In genomic region chr2:149410701-149411484, GRCh38 we compare ENCODE assay signal across 14 cellular contexts.
A peak's percentile ranks its signal among the peaks of the same experiment; 100 is the strongest.
DNase-seq lines count a peak whose midpoint lies in the region; ATAC-seq, FAIRE-seq and TF ChIP-seq lines count a peak whose summit lies in the region.
"Had no signal": no experiment of that assay in that cellular context is flagged by ENCODE, and none has a peak within 500 bp of the region (broad histone marks: within the 10 kb centered on the region; RNA-seq: fewer than 3 reads in every experiment).

No MANE protein-coding gene starts in this region.

- no peak for ATAC-seq in GM21576 (IDR thresholded peaks at IDR 0.05; ENCODE audit: unreplicated experiment)
- no peak for ATAC-seq in stimulated activated memory B cell treated with anti-CD40 and anti-IgM and Interleukin-4, amounts not matched to agents 10 μg/mL and 1 μg/mL and 100 μg/mL, for 72 hours

- DNase-seq in AG10803 (ENCODE audit: low read depth) (peak; percentile 94), HTR-8/SVneo (ENCODE audit: insufficient read length, low spot score) (peak; percentile 38), T1000 (lab: John Stamatoyannopoulos, UW) (peak; percentile 58), keratinocyte (ENCODE audit: low read depth, low spot score) (peak; percentile 98), NOMO-1 (lab: John Stamatoyannopoulos, UW; ENCODE audit: unreplicated experiment in 2 of 2) (no peak)
- no peak for DNase-seq in effector memory CD4-positive, alpha-beta T cell
- DNase-seq: aorta, transverse colon, WERI-Rb-1 had no signal

- no peaks in the 10 kb centered on the region for H3K36me3 Mint-ChIP-seq in stimulated activated memory B cell treated with anti-CD40 and anti-IgM and Interleukin-4, amounts not matched to agents 10 μg/mL and 1 μg/mL and 100 μg/mL, for 72 hours

- peak overlapping the region; percentile 58 for H3K27ac ChIP-seq in keratinocyte (ENCODE audit: control insufficient read depth, insufficient read depth, low read length)
- H3K27ac ChIP-seq in effector memory CD4-positive, alpha-beta T cell (ENCODE audit: insufficient read depth, low read length, poor library complexity, severe bottlenecking): no peak overlapping the region
- H3K27ac ChIP-seq: HL-60, skin epidermis, transverse colon, WERI-Rb-1 had no signal

- no peak overlapping the region for H3K4me3 ChIP-seq in AG10803 (ENCODE audit: low read length)
- no peak overlapping the region for H3K4me3 ChIP-seq in keratinocyte (ENCODE audit: control insufficient read depth in 2 of 3, extremely low read depth in 1 of 3, insufficient read depth in 2 of 3, low read depth in 1 of 3, low read length in 3 of 3)
- no peak overlapping the region for H3K4me3 ChIP-seq in effector memory CD4-positive, alpha-beta T cell (ENCODE audit: insufficient read depth, low read depth, low read length, poor library complexity, severe bottlenecking)
- H3K4me3 ChIP-seq: skin epidermis, transverse colon had no signal

- no peaks in the 10 kb centered on the region for H3K79me2 ChIP-seq in keratinocyte (ENCODE audit: control insufficient read depth, insufficient read depth, low read length)

- H3K27ac Mint-ChIP-seq in stimulated activated memory B cell treated with anti-CD40 and anti-IgM and Interleukin-4, amounts not matched to agents 10 μg/mL and 1 μg/mL and 100 μg/mL, for 72 hours: no peak overlapping the region
- H3K27ac Mint-ChIP-seq: B cell had no signal

- TF ChIP-seq CTCF in AG10803 (conservative IDR thresholded peaks at IDR 0.05; ENCODE audit: low read length) (no peak), keratinocyte (optimal IDR thresholded peaks at IDR 0.05 in 1 of 3, IDR thresholded peaks at IDR 0.05 in 1 of 3, conservative IDR thresholded peaks at IDR 0.05 in 1 of 3; ENCODE audit: extremely low read depth in 1 of 3, insufficient read depth in 2 of 3, low read length in 3 of 3) (no peak)

- peaks cover 23% of the 10 kb centered on the region for H3K4me1 ChIP-seq in keratinocyte (ENCODE audit: control insufficient read depth, extremely low read depth, insufficient read depth, low read length)
- no peaks in the 10 kb centered on the region for H3K4me1 ChIP-seq in effector memory CD4-positive, alpha-beta T cell (ENCODE audit: control insufficient read depth, insufficient read depth, low read length, poor library complexity, severe bottlenecking)

- H3K27me3 ChIP-seq in keratinocyte (ENCODE audit: control insufficient read depth, extremely low read depth, insufficient read depth, low read length): no peaks in the 10 kb centered on the region
- peaks cover 2% of the 10 kb centered on the region for H3K27me3 ChIP-seq in effector memory CD4-positive, alpha-beta T cell (replicated peaks; ENCODE audit: control insufficient read depth, insufficient read depth, low read length, poor library complexity, severe bottlenecking)
- H3K27me3 ChIP-seq: transverse colon had no signal

- H3K9ac ChIP-seq in keratinocyte (ENCODE audit: control insufficient read depth, extremely low read depth, insufficient read depth, low read length): no peak overlapping the region

- H2AFZ ChIP-seq in keratinocyte (ENCODE audit: control insufficient read depth, low read length): peak overlapping the region; percentile 24

- H3K4me1 Mint-ChIP-seq in stimulated activated memory B cell treated with anti-CD40 and anti-IgM and Interleukin-4, amounts not matched to agents 10 μg/mL and 1 μg/mL and 100 μg/mL, for 72 hours: no peaks in the 10 kb centered on the region
- H3K4me1 Mint-ChIP-seq: B cell had no signal

- H4K20me1 ChIP-seq in keratinocyte (ENCODE audit: control insufficient read depth, extremely low read depth, insufficient read depth, low read length): no peaks in the 10 kb centered on the region

- H3K36me3 ChIP-seq in keratinocyte (ENCODE audit: control insufficient read depth in 2 of 2, extremely low read depth in 1 of 2, insufficient read depth in 2 of 2, low read length in 2 of 2): no peaks in the 10 kb centered on the region
- H3K36me3 ChIP-seq in effector memory CD4-positive, alpha-beta T cell (ENCODE audit: control insufficient read depth, insufficient read depth, low read length): no peaks in the 10 kb centered on the region
- H3K36me3 ChIP-seq: transverse colon, WERI-Rb-1 had no signal

- H3K9me3 Mint-ChIP-seq in stimulated activated memory B cell treated with anti-CD40 and anti-IgM and Interleukin-4, amounts not matched to agents 10 μg/mL and 1 μg/mL and 100 μg/mL, for 72 hours: peaks cover 4% of the 10 kb centered on the region

- H3K4me2 ChIP-seq in keratinocyte (ENCODE audit: control insufficient read depth, extremely low read depth, insufficient read depth, low read depth, low read length): peak overlapping the region; percentile 51

- H3K9me3 ChIP-seq in keratinocyte (ENCODE audit: control insufficient read depth, low read depth, low read length): no peaks in the 10 kb centered on the region
- H3K9me3 ChIP-seq in effector memory CD4-positive, alpha-beta T cell (ENCODE audit: control insufficient read depth, low read length): no peaks in the 10 kb centered on the region
- H3K9me3 ChIP-seq: transverse colon had no signal

- H3K27me3 Mint-ChIP-seq in stimulated activated memory B cell treated with anti-CD40 and anti-IgM and Interleukin-4, amounts not matched to agents 10 μg/mL and 1 μg/mL and 100 μg/mL, for 72 hours: no peaks in the 10 kb centered on the region

- FAIRE-seq in HTR-8/SVneo (lab: Jason Lieb, UNC) (peak; percentile 33), keratinocyte (lab: Jason Lieb, UNC) (peak; percentile 90)

- H3K9me1 ChIP-seq in keratinocyte (ENCODE audit: control insufficient read depth, extremely low read depth, insufficient read depth, low read length): no peaks in the 10 kb centered on the region

- H3K4me3 Mint-ChIP-seq in stimulated activated memory B cell treated with anti-CD40 and anti-IgM and Interleukin-4, amounts not matched to agents 10 μg/mL and 1 μg/mL and 100 μg/mL, for 72 hours: no peak overlapping the region
- H3K4me3 Mint-ChIP-seq: B cell had no signal

- dilution Hi-C loops in keratinocyte (cut with MboI; ENCODE audit: extremely low pct_ligation_motif_present, low sequenced_read_pairs): no loop called here

Comparison
In these comparisons a context has a peak if more than half of its experiments do, and no peak if none do; other contexts are left out.
1. DNase-seq: peak in AG10803 (single experiment), HTR-8/SVneo (single experiment), T1000 (single experiment) and keratinocyte (single experiment); none in effector memory CD4-positive, alpha-beta T cell (0 of 3) and NOMO-1 (0 of 2).